In genomic region chr5:112823181-112823580, GRCh38 we compare ENCODE assay signal across 17 cellular contexts.
"Had no signal": no experiment of that assay in that cellular context is flagged by ENCODE, and none has a peak within 500 bp of the region (broad histone marks: within the 10 kb centered on the region; RNA-seq: fewer than 3 reads in every experiment).

No MANE protein-coding gene starts in this region.

- H3K4me3 Mint-ChIP-seq: activated CD8-positive, alpha-beta T cell treated with anti-CD3 and anti-CD28 coated beads for 36 hours; natural killer cell treated with Interleukin-12 subunit alpha and Interleukin-12 subunit beta and Interleukin-15 and Interleukin-18, amount 100 ng/mL, for 72 hours; T-helper 1 cell treated with Interleukin-12 subunit alpha and Interleukin-12 subunit beta and Interleukin-4 antibody, amounts not matched to agents 30 μg/mL and 1 μg/mL, for 36 hours had no signal

- H3K4me3 ChIP-seq: adrenal gland, body of pancreas, esophagus squamous epithelium, lung, SK-N-MC, spleen, upper lobe of left lung had no signal

- H3K27me3 Mint-ChIP-seq: activated CD8-positive, alpha-beta T cell treated with anti-CD3 and anti-CD28 coated beads for 36 hours; natural killer cell treated with Interleukin-12 subunit alpha and Interleukin-12 subunit beta and Interleukin-15 and Interleukin-18, amount 100 ng/mL, for 72 hours had no signal

- H3K27me3 ChIP-seq: adrenal gland, body of pancreas, esophagus squamous epithelium, spleen, upper lobe of left lung had no signal

- H3K27ac Mint-ChIP-seq: activated CD8-positive, alpha-beta T cell treated with anti-CD3 and anti-CD28 coated beads for 36 hours; activated T-helper 2 cell treated with anti-CD3 and anti-CD28 coated beads, Interferon-gamma antibody, Interleukin-2, Interleukin-4, amounts not matched to agents 10 μg/mL and 5 μg/mL and 100 μg/mL, durations not matched to agents 14 hours and 24 hours and 36 hours; T-helper 1 cell treated with Interleukin-12 subunit alpha and Interleukin-12 subunit beta and Interleukin-4 antibody, amounts not matched to agents 30 μg/mL and 1 μg/mL, for 36 hours had no signal

- H3K4me1 ChIP-seq: adrenal gland, body of pancreas, upper lobe of left lung had no signal

- H3K9me3 Mint-ChIP-seq: activated CD8-positive, alpha-beta T cell treated with anti-CD3 and anti-CD28 coated beads for 36 hours; activated T-helper 2 cell treated with anti-CD3 and anti-CD28 coated beads, Interferon-gamma antibody, Interleukin-2, Interleukin-4, amounts not matched to agents 10 μg/mL and 5 μg/mL and 100 μg/mL, durations not matched to agents 14 hours and 24 hours and 36 hours; natural killer cell treated with Interleukin-12 subunit alpha and Interleukin-12 subunit beta and Interleukin-15 and Interleukin-18, amount 100 ng/mL, for 72 hours; T-helper 1 cell treated with Interleukin-12 subunit alpha and Interleukin-12 subunit beta and Interleukin-4 antibody, amounts not matched to agents 30 μg/mL and 1 μg/mL, for 36 hours had no signal

- H3K27ac ChIP-seq: adrenal gland, body of pancreas, esophagus squamous epithelium, SK-N-MC, spleen, upper lobe of left lung had no signal

- DNase-seq: activated CD8-positive, alpha-beta memory T cell treated with anti-CD3 and anti-CD28 coated beads, Interleukin-2, amount 50 U/mL, for 4 hours; activated CD8-positive, alpha-beta T cell treated with anti-CD3 and anti-CD28 coated beads for 36 hours; activated naive CD4-positive, alpha-beta T cell treated with anti-CD3 and anti-CD28 coated beads, Interleukin-2, amount 50 U/mL, for 16 hours; adrenal gland; body of pancreas; esophagus squamous epithelium; left cardiac atrium; spleen; stimulated activated CD4-positive, alpha-beta T cell treated with anti-CD3 and anti-CD28 coated beads, Interleukin-1b, Interleukin-23, amount 100 ng/mL, for 48 hours; stimulated activated naive CD4-positive, alpha-beta T cell; substantia nigra; upper lobe of left lung had no signal

- H3K9me3 ChIP-seq: adrenal gland, body of pancreas, esophagus squamous epithelium, spleen, upper lobe of left lung had no signal
